In genomic region chr15:27686376-27686775, GRCh38 we compare ENCODE assay signal across 1 cellular context.
TF ChIP-seq lines count a peak whose summit lies in the region.

No MANE protein-coding gene starts in this region.

TF ChIP-seq in K562, 482 proteins besides CTCF, POLR2A, EP300 and RAD21 (continued from another document):
- peak; percentile 64 for TF ChIP-seq FOSL1 (tag; conservative IDR thresholded peaks at IDR 0.05)
